In genomic region chr2:118221952-118222594, GRCh38 we compare ENCODE assay signal across 8 cellular contexts.
DNase-seq lines count a peak whose midpoint lies in the region; ATAC-seq and TF ChIP-seq lines count a peak whose summit lies in the region.

No MANE protein-coding gene starts in this region.

- peaks cover 32% of the 10 kb centered on the region for H3K27me3 ChIP-seq in prostate gland (replicated peaks; ENCODE audit: insufficient read depth)

- peaks cover 8% of the 10 kb centered on the region for H3K4me1 Mint-ChIP-seq in activated CD8-positive, alpha-beta T cell treated with anti-CD3 and anti-CD28 coated beads for 36 hours (ENCODE audit: low read depth)

- WGBS in prostate gland = 7% methylated on average over 5 of the region's 5 CpGs

- peak; percentile 81 for TF ChIP-seq CTCF in activated CD8-positive, alpha-beta T cell treated with anti-CD3 and anti-CD28 coated beads for 36 hours (IDR thresholded peaks at IDR 0.05)
- peak in 3 of 4 experiments; percentile 32 to 65 (median 51) for TF ChIP-seq CTCF in prostate gland (IDR thresholded peaks at IDR 0.05)

- H3K27ac ChIP-seq in prostate gland = no peak overlapping the region

- peak; percentile 48 for ATAC-seq in GM19324 (IDR thresholded peaks at IDR 0.05; ENCODE audit: low FRiP score, unreplicated experiment)
- ATAC-seq in HG03378 (IDR thresholded peaks at IDR 0.05; ENCODE audit: unreplicated experiment) = peak; percentile 64
- peak; percentile 69 for ATAC-seq in activated CD8-positive, alpha-beta T cell treated with anti-CD3 and anti-CD28 coated beads for 36 hours

- POLR2A ChIA-PET in activated CD8-positive, alpha-beta T cell treated with anti-CD3 and anti-CD28 coated beads for 36 hours (lab: Charles Lee) = interaction anchor here (1.2 to 1.3 kb wide), 2 partner anchors 12 to 636 kb away, joined by 3 read pairs; no protein-coding TSS in a partner anchor

- no peaks in the 10 kb centered on the region for H3K4me1 ChIP-seq in prostate gland (replicated peaks)

- H3K9me3 Mint-ChIP-seq in activated CD8-positive, alpha-beta T cell treated with anti-CD3 and anti-CD28 coated beads for 36 hours = no peaks in the 10 kb centered on the region

- H3K4me3 Mint-ChIP-seq in activated CD8-positive, alpha-beta T cell treated with anti-CD3 and anti-CD28 coated beads for 36 hours = no peak overlapping the region

- TF ChIP-seq POLR2A in prostate gland (IDR thresholded peaks at IDR 0.05) = no peak

- H3K36me3 Mint-ChIP-seq in activated CD8-positive, alpha-beta T cell treated with anti-CD3 and anti-CD28 coated beads for 36 hours (ENCODE audit: low read depth) = no peaks in the 10 kb centered on the region

- intact Hi-C loops in activated CD8-positive, alpha-beta T cell treated with anti-CD3 and anti-CD28 coated beads for 36 hours (cut with micrococcal nuclease) = loop anchor here (5.0 kb wide), 1 partner anchor 635 kb away; no protein-coding TSS in a partner anchor
- intact Hi-C loops in prostate gland (cut with DNase I) = loop anchor here (5.0 kb wide), 1 partner anchor 635 kb away; no protein-coding TSS in a partner anchor

- H3K4me3 ChIP-seq in prostate gland = no peak overlapping the region

- H3K36me3 ChIP-seq in prostate gland = no peaks in the 10 kb centered on the region

- CTCF ChIA-PET in activated CD8-positive, alpha-beta T cell treated with anti-CD3 and anti-CD28 coated beads for 36 hours (lab: Charles Lee) = interaction anchor here (0.6 to 4.0 kb wide), 30 partner anchors 8 to 663 kb away, joined by 3 to 50 read pairs (median 4); partner anchors contain the start of gene EN1

- DNase-seq in DMS153 treated with DMSO at 0.1 percent for 48 hours (lab: John Stamatoyannopoulos, UW; ENCODE audit: unreplicated experiment) = peak; percentile 68
- DNase-seq in NCI-H446 treated with DMSO at 0.1 percent for 48 hours (lab: John Stamatoyannopoulos, UW) = peak; percentile 47
- peak; percentile 52 for DNase-seq in activated CD8-positive, alpha-beta T cell treated with anti-CD3 and anti-CD28 coated beads for 36 hours
- DNase-seq in globus pallidus (ENCODE audit: low spot score) = peak; percentile 71
- peak; percentile 31 for DNase-seq in prostate gland (ENCODE audit: low spot score)
- no peak for DNase-seq in GF-D8 (lab: John Stamatoyannopoulos, UW)

- no peak overlapping the region for H3K27ac Mint-ChIP-seq in activated CD8-positive, alpha-beta T cell treated with anti-CD3 and anti-CD28 coated beads for 36 hours

- H3K9me3 ChIP-seq in prostate gland = no peaks in the 10 kb centered on the region

- H3K27me3 Mint-ChIP-seq in activated CD8-positive, alpha-beta T cell treated with anti-CD3 and anti-CD28 coated beads for 36 hours = peaks cover 55% of the 10 kb centered on the region
